In genomic region chr6:80181352-80182081, GRCh38 we compare ENCODE assay signal across 17 cellular contexts.
DNase-seq lines count a peak whose midpoint lies in the region; ATAC-seq, FAIRE-seq and TF ChIP-seq lines count a peak whose summit lies in the region.
"Had no signal": no experiment of that assay in that cellular context is flagged by ENCODE, and none has a peak within 500 bp of the region (broad histone marks: within the 10 kb centered on the region; RNA-seq: fewer than 3 reads in every experiment).

No MANE protein-coding gene starts in this region.

- SMC1A ChIA-PET in GM12878 (lab: Charles Lee; ENCODE audit: uncharacterized antibody, unreplicated experiment) = interaction anchor here (1.3 kb wide), 1 partner anchor 341 kb away, joined by 3 read pairs; no protein-coding TSS in a partner anchor

- H3K27ac Mint-ChIP-seq in activated CD4-positive, alpha-beta T cell treated with anti-CD3 and anti-CD28 coated beads for 36 hours = no peak overlapping the region
- no peak overlapping the region for H3K27ac Mint-ChIP-seq in mesothelial cell of epicardium
- H3K27ac Mint-ChIP-seq: brain had no signal

- CTCF ChIA-PET in GM12878 (lab: Yijun Ruan, JAX) = interaction anchor here (0.7 to 1.1 kb wide), 2 partner anchors 10 to 33 kb away, joined by 3 read pairs; no protein-coding TSS in a partner anchor
- CTCF ChIA-PET in activated CD4-positive, alpha-beta T cell treated with anti-CD3 and anti-CD28 coated beads for 36 hours (lab: Charles Lee) = interaction anchor here (1.3 kb wide), 2 partner anchors 10 to 16 kb away, joined by 3 read pairs; no protein-coding TSS in a partner anchor

- H2AFZ ChIP-seq in GM12878 (ENCODE audit: control insufficient read depth, low read depth, low read length) = no peak overlapping the region

- no peaks in the 10 kb centered on the region for H3K27me3 Mint-ChIP-seq in activated CD4-positive, alpha-beta T cell treated with anti-CD3 and anti-CD28 coated beads for 36 hours
- no peaks in the 10 kb centered on the region for H3K27me3 Mint-ChIP-seq in mesothelial cell of epicardium (ENCODE audit: low read depth)
- H3K27me3 Mint-ChIP-seq: brain had no signal

- H3K4me2 ChIP-seq in GM12878 (ENCODE audit: control insufficient read depth, insufficient read depth) = no peak overlapping the region

- no peaks in the 10 kb centered on the region for H3K79me2 ChIP-seq in GM12878 (ENCODE audit: control insufficient read depth, insufficient read depth, low read length)

- no peak overlapping the region for H3K9ac ChIP-seq in GM12878 (ENCODE audit: control insufficient read depth, insufficient read depth, low read length)

- 48% methylated on average over 4 of the region's 4 CpGs for WGBS in GM12878 (ENCODE audit: insufficient coverage, insufficient replicate concordance, low lambda C conversion rate, missing lambda C conversion rate)

- RAD21 ChIA-PET in GM12878 (lab: Charles Lee; ENCODE audit: unreplicated experiment) = interaction anchor here (0.6 kb wide), 1 partner anchor 19 kb away, joined by 3 read pairs; no protein-coding TSS in a partner anchor

- H3K36me3 ChIP-seq in cardiac muscle cell (no peaks in the 10 kb centered on the region), GM12878 (ENCODE audit: control insufficient read depth in 2 of 2, insufficient read depth in 2 of 2, low read length in 1 of 2) (no peaks in the 10 kb centered on the region)
- H3K36me3 ChIP-seq: ovary had no signal

- H3K4me1 ChIP-seq in cardiac muscle cell (ENCODE audit: low read depth) (peaks cover 14% of the 10 kb centered on the region), GM12878 (ENCODE audit: control insufficient read depth, insufficient read depth, low read length) (no peaks in the 10 kb centered on the region)

- no peak for TF ChIP-seq CTCF in cardiac muscle cell (IDR thresholded peaks at IDR 0.05; ENCODE audit: low read depth, low read length)
- TF ChIP-seq CTCF in GM12878 (IDR thresholded peaks at IDR 0.05 in 2 of 3, conservative IDR thresholded peaks at IDR 0.05 in 1 of 3; ENCODE audit: control insufficient read depth in 2 of 3, extremely low read depth in 1 of 3, insufficient read depth in 1 of 3, low read depth in 3 of 3, low read length in 3 of 3) = no peak
- no peak for TF ChIP-seq CTCF in mesothelial cell of epicardium (IDR thresholded peaks at IDR 0.05; ENCODE audit: unreplicated experiment)

- POLR2A ChIA-PET in GM12878 (lab: Charles Lee) = no interaction called here
- POLR2A ChIA-PET in activated CD4-positive, alpha-beta T cell treated with anti-CD3 and anti-CD28 coated beads for 36 hours (lab: Charles Lee) = no interaction called here

- H3K9me3 ChIP-seq in cardiac muscle cell (ENCODE audit: low read depth) (no peaks in the 10 kb centered on the region), GM12878 (replicated peaks; ENCODE audit: control insufficient read depth, insufficient read depth, low read length) (no peaks in the 10 kb centered on the region; the same call in 2 of the 3 replicates)
- H3K9me3 ChIP-seq: ovary had no signal

- TF ChIP-seq RAD21 in GM12878 (IDR thresholded peaks at IDR 0.05; ENCODE audit: insufficient read depth, low read depth, low read length) = no peak

- peaks cover 10% of the 10 kb centered on the region for H3K9me3 Mint-ChIP-seq in activated CD4-positive, alpha-beta T cell treated with anti-CD3 and anti-CD28 coated beads for 36 hours (ENCODE audit: low read depth)
- H3K9me3 Mint-ChIP-seq in mesothelial cell of epicardium = peaks cover 12% of the 10 kb centered on the region

- intact Hi-C loops in Right ventricle myocardium inferior (cut with DNase I) = no loop called here
- intact Hi-C loops in GM12878 (cut with micrococcal nuclease; ENCODE audit: unreplicated experiment) = no loop called here
- intact Hi-C loops in activated CD4-positive, alpha-beta T cell treated with anti-CD3 and anti-CD28 coated beads for 36 hours (cut with DNase I, micrococcal nuclease) = no loop called here

- H3K36me3 Mint-ChIP-seq in activated CD4-positive, alpha-beta T cell treated with anti-CD3 and anti-CD28 coated beads for 36 hours (ENCODE audit: low read depth) = peaks cover 20% of the 10 kb centered on the region
- H3K36me3 Mint-ChIP-seq in mesothelial cell of epicardium = peaks cover 11% of the 10 kb centered on the region

- no TSS peak for BruUV-seq in GM12878 (replicated peaks; lab: Mats Ljungman, UMichigan)

- H3K4me1 Mint-ChIP-seq in activated CD4-positive, alpha-beta T cell treated with anti-CD3 and anti-CD28 coated beads for 36 hours = no peaks in the 10 kb centered on the region
- H3K4me1 Mint-ChIP-seq in mesothelial cell of epicardium = no peaks in the 10 kb centered on the region
- H3K4me1 Mint-ChIP-seq: brain had no signal

- in situ Hi-C loops in GM12878 (cut with MboI) = no loop called here

- FAIRE-seq in GM12878 (lab: Jason Lieb, UNC) = no peak
- FAIRE-seq: endometrium, HTR-8/SVneo, urothelium cell line had no signal

- no peak for TF ChIP-seq POLR2A in GM12878 (IDR thresholded peaks at IDR 0.05; ENCODE audit: low read depth, low read length)

- DNase-seq in cardiac muscle cell (ENCODE audit: low read depth in 1 of 2, low spot score in 1 of 2) (peak in 1 of 2 donors; percentile 46), Right ventricle myocardium inferior (ENCODE audit: missing footprints) (no peak), GM12878 (ENCODE audit: low read depth, low spot score) (no peak), mesothelial cell of epicardium (ENCODE audit: low spot score in 2 of 2, unreplicated experiment in 2 of 2) (no peak), globus pallidus (ENCODE audit: low spot score) (no peak), NCI-H2107 treated with DMSO at 0.1 percent for 48 hours (lab: John Stamatoyannopoulos, UW; ENCODE audit: unreplicated experiment) (no peak)
- DNase-seq in activated CD4-positive, alpha-beta T cell treated with anti-CD3 and anti-CD28 coated beads for 36 hours = no peak
- DNase-seq: activated CD4-positive, alpha-beta T cell treated with anti-CD3 and anti-CD28 coated beads for 4 hours; NCI-H1694 treated with DMSO at 0.1 percent for 48 hours; ovary; T-helper 1 cell had no signal

- no peaks in the 10 kb centered on the region for H4K20me1 ChIP-seq in GM12878 (ENCODE audit: control insufficient read depth, insufficient read depth)

- no peaks in the 10 kb centered on the region for H3K27me3 ChIP-seq in cardiac muscle cell
- no peaks in the 10 kb centered on the region for H3K27me3 ChIP-seq in GM12878 (replicated peaks in 1 of 2; ENCODE audit: control insufficient read depth in 2 of 2, insufficient read depth in 2 of 2, low read length in 1 of 2)
- H3K27me3 ChIP-seq: ovary had no signal

- ATAC-seq in Right ventricle myocardium inferior = no peak
- peak; percentile 57 for ATAC-seq in HG02981 (IDR thresholded peaks at IDR 0.05; ENCODE audit: unreplicated experiment)
- peak; percentile 74 for ATAC-seq in GM12878
- ATAC-seq in activated CD4-positive, alpha-beta T cell treated with anti-CD3 and anti-CD28 coated beads for 36 hours = no peak

- H3K4me3 ChIP-seq in cardiac muscle cell (no peak overlapping the region), GM12878 (no peak overlapping the region)
- H3K4me3 ChIP-seq: lung, ovary had no signal

- TF ChIP-seq EP300 in GM12878 (IDR thresholded peaks at IDR 0.05; ENCODE audit: borderline replicate concordance in 1 of 2, control insufficient read depth in 1 of 2, low read depth in 2 of 2, low read length in 2 of 2) = no peak

- no peak overlapping the region for H3K4me3 Mint-ChIP-seq in activated CD4-positive, alpha-beta T cell treated with anti-CD3 and anti-CD28 coated beads for 36 hours
- no peak overlapping the region for H3K4me3 Mint-ChIP-seq in mesothelial cell of epicardium
- H3K4me3 Mint-ChIP-seq: brain had no signal

- H3K27ac ChIP-seq in cardiac muscle cell (peak overlapping the region; percentile 75), GM12878 (ENCODE audit: control insufficient read depth, insufficient read depth) (no peak overlapping the region)
- H3K27ac ChIP-seq: ovary had no signal

TF ChIP-seq in GM12878, 131 proteins besides CTCF, POLR2A, EP300 and RAD21:
- TF ChIP-seq SREBF2 (IDR thresholded peaks at IDR 0.05; ENCODE audit: low read length) = no peak
- no peak for TF ChIP-seq BACH1 (IDR thresholded peaks at IDR 0.05; ENCODE audit: borderline replicate concordance)
- TF ChIP-seq ZNF207 (IDR thresholded peaks at IDR 0.05; ENCODE audit: borderline replicate concordance) = no peak
- TF ChIP-seq ESRRA (IDR thresholded peaks at IDR 0.05; ENCODE audit: low read length) = no peak
- TF ChIP-seq, protein P1, sequence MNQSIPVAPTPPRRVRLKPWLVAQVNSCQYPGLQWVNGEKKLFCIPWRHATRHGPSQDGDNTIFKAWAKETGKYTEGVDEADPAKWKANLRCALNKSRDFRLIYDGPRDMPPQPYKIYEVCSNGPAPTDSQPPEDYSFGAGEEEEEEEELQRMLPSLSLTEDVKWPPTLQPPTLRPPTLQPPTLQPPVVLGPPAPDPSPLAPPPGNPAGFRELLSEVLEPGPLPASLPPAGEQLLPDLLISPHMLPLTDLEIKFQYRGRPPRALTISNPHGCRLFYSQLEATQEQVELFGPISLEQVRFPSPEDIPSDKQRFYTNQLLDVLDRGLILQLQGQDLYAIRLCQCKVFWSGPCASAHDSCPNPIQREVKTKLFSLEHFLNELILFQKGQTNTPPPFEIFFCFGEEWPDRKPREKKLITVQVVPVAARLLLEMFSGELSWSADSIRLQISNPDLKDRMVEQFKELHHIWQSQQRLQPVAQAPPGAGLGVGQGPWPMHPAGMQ (IDR thresholded peaks at IDR 0.05; ENCODE audit: borderline replicate concordance) = no peak
- peak; percentile 38; the same call in 1 of the 2 replicates for TF ChIP-seq PAX5 (IDR thresholded peaks at IDR 0.05; ENCODE audit: borderline replicate concordance, low read depth, low read length)

Comparison
In these comparisons a context has a peak if more than half of its experiments do, and no peak if none do; other contexts are left out.
1. ATAC-seq: peak in HG02981 (single experiment) and GM12878 (single experiment); none in Right ventricle myocardium inferior (single experiment) and activated CD4-positive, alpha-beta T cell treated with anti-CD3 and anti-CD28 coated beads for 36 hours (single experiment).